In the genomic region with DNA sequence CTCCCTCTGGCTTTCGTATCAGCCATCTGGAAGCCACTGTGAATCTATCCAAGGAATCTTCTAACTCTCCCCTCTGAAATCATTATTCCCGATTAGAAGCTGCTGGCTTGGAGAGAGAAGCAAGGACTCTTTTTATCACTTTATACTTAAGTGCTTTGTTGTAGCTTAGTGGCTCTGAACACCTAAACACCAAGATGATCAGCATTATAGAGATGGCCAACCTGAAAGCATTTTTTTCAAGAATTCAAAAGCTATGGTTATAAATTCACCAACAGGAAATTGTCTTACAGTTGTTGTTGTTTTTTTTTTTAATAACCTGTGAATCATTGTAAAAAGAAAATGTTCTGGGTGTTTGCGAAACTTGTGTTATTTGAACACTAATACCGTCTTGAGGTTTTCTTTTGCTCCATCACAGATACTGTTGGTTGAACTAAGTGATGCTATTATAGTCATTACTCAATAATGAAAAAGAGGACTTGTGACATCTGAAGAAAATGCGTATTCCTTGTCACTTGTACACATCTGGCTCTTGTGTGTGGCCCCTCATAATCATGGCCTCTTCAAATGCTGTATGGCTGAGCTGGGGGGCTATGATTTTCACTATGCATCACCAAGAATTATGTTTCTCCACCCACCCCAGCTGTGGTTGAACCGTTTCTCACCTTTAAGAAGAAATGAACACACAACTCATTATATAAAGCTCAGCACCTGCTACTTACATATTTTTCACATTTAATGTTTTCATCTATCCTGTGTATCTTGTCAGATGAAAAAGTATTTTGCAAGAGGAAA, we compare ENCODE assay signal across 1 cellular context.
TF ChIP-seq lines count a peak whose summit lies in the region.

No MANE protein-coding gene starts in this region.

TF ChIP-seq in K562, 482 proteins besides CTCF, POLR2A, EP300 and RAD21:
- TF ChIP-seq, protein P1, sequence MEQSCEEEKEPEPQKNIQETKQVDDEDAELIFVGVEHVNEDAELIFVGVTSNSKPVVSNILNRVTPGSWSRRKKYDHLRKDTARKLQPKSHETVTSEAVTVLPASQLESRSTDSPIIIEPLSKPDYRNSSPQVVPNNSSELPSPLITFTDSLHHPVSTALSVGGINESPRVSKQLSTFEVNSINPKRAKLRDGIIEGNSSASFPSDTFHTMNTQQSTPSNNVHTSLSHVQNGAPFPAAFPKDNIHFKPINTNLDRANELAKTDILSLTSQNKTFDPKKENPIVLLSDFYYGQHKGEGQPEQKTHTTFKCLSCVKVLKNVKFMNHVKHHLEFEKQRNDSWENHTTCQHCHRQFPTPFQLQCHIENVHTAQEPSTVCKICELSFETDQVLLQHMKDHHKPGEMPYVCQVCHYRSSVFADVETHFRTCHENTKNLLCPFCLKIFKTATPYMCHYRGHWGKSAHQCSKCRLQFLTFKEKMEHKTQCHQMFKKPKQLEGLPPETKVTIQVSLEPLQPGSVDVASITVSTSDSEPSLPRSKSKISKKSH (CRISPR knock-in tag; IDR thresholded peaks at IDR 0.05), result no peak
- TF ChIP-seq TAF7 (tag; IDR thresholded peaks at IDR 0.05), result no peak
- TF ChIP-seq, protein P2, sequence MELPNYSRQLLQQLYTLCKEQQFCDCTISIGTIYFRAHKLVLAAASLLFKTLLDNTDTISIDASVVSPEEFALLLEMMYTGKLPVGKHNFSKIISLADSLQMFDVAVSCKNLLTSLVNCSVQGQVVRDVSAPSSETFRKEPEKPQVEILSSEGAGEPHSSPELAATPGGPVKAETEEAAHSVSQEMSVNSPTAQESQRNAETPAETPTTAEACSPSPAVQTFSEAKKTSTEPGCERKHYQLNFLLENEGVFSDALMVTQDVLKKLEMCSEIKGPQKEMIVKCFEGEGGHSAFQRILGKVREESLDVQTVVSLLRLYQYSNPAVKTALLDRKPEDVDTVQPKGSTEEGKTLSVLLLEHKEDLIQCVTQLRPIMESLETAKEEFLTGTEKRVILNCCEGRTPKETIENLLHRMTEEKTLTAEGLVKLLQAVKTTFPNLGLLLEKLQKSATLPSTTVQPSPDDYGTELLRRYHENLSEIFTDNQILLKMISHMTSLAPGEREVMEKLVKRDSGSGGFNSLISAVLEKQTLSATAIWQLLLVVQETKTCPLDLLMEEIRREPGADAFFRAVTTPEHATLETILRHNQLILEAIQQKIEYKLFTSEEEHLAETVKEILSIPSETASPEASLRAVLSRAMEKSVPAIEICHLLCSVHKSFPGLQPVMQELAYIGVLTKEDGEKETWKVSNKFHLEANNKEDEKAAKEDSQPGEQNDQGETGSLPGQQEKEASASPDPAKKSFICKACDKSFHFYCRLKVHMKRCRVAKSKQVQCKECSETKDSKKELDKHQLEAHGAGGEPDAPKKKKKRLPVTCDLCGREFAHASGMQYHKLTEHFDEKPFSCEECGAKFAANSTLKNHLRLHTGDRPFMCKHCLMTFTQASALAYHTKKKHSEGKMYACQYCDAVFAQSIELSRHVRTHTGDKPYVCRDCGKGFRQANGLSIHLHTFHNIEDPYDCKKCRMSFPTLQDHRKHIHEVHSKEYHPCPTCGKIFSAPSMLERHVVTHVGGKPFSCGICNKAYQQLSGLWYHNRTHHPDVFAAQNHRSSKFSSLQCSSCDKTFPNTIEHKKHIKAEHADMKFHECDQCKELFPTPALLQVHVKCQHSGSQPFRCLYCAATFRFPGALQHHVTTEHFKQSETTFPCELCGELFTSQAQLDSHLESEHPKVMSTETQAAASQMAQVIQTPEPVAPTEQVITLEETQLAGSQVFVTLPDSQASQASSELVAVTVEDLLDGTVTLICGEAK (IDR thresholded peaks at IDR 0.05), result no peak
- TF ChIP-seq, protein P2 (CRISPR knock-in tag; IDR thresholded peaks at IDR 0.05), result no peak
- TF ChIP-seq NFIX (CRISPR knock-in tag; IDR thresholded peaks at IDR 0.05; ENCODE audit: low read depth), result no peak
- TF ChIP-seq ZKSCAN1 (IDR thresholded peaks at IDR 0.05; ENCODE audit: low read depth, low read length), result no peak
- no peak for TF ChIP-seq ZNF696 (CRISPR knock-in tag; conservative IDR thresholded peaks at IDR 0.05)
- TF ChIP-seq, protein P3, sequence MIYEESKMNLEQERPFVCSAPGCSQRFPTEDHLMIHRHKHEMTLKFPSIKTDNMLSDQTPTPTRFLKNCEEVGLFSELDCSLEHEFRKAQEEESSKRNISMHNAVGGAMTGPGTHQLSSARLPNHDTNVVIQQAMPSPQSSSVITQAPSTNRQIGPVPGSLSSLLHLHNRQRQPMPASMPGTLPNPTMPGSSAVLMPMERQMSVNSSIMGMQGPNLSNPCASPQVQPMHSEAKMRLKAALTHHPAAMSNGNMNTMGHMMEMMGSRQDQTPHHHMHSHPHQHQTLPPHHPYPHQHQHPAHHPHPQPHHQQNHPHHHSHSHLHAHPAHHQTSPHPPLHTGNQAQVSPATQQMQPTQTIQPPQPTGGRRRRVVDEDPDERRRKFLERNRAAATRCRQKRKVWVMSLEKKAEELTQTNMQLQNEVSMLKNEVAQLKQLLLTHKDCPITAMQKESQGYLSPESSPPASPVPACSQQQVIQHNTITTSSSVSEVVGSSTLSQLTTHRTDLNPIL (CRISPR knock-in tag; IDR thresholded peaks at IDR 0.05), result no peak
- TF ChIP-seq, protein P4, sequence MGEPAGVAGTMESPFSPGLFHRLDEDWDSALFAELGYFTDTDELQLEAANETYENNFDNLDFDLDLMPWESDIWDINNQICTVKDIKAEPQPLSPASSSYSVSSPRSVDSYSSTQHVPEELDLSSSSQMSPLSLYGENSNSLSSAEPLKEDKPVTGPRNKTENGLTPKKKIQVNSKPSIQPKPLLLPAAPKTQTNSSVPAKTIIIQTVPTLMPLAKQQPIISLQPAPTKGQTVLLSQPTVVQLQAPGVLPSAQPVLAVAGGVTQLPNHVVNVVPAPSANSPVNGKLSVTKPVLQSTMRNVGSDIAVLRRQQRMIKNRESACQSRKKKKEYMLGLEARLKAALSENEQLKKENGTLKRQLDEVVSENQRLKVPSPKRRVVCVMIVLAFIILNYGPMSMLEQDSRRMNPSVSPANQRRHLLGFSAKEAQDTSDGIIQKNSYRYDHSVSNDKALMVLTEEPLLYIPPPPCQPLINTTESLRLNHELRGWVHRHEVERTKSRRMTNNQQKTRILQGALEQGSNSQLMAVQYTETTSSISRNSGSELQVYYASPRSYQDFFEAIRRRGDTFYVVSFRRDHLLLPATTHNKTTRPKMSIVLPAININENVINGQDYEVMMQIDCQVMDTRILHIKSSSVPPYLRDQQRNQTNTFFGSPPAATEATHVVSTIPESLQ (CRISPR knock-in tag; IDR thresholded peaks at IDR 0.05), result no peak
- TF ChIP-seq, protein P5, sequence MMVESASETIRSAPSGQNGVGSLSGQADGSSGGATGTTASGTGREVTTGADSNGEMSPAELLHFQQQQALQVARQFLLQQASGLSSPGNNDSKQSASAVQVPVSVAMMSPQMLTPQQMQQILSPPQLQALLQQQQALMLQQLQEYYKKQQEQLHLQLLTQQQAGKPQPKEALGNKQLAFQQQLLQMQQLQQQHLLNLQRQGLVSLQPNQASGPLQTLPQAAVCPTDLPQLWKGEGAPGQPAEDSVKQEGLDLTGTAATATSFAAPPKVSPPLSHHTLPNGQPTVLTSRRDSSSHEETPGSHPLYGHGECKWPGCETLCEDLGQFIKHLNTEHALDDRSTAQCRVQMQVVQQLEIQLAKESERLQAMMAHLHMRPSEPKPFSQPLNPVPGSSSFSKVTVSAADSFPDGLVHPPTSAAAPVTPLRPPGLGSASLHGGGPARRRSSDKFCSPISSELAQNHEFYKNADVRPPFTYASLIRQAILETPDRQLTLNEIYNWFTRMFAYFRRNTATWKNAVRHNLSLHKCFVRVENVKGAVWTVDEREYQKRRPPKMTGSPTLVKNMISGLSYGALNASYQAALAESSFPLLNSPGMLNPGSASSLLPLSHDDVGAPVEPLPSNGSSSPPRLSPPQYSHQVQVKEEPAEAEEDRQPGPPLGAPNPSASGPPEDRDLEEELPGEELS (CRISPR knock-in tag; IDR thresholded peaks at IDR 0.05; ENCODE audit: borderline replicate concordance), result no peak
- no peak for TF ChIP-seq ZBTB1 (CRISPR knock-in tag; IDR thresholded peaks at IDR 0.05; ENCODE audit: borderline replicate concordance, low read depth)
- no peak for TF ChIP-seq RBM25 (IDR thresholded peaks at IDR 0.05; ENCODE audit: low read depth, low read length, severe bottlenecking)
- TF ChIP-seq, protein P6, sequence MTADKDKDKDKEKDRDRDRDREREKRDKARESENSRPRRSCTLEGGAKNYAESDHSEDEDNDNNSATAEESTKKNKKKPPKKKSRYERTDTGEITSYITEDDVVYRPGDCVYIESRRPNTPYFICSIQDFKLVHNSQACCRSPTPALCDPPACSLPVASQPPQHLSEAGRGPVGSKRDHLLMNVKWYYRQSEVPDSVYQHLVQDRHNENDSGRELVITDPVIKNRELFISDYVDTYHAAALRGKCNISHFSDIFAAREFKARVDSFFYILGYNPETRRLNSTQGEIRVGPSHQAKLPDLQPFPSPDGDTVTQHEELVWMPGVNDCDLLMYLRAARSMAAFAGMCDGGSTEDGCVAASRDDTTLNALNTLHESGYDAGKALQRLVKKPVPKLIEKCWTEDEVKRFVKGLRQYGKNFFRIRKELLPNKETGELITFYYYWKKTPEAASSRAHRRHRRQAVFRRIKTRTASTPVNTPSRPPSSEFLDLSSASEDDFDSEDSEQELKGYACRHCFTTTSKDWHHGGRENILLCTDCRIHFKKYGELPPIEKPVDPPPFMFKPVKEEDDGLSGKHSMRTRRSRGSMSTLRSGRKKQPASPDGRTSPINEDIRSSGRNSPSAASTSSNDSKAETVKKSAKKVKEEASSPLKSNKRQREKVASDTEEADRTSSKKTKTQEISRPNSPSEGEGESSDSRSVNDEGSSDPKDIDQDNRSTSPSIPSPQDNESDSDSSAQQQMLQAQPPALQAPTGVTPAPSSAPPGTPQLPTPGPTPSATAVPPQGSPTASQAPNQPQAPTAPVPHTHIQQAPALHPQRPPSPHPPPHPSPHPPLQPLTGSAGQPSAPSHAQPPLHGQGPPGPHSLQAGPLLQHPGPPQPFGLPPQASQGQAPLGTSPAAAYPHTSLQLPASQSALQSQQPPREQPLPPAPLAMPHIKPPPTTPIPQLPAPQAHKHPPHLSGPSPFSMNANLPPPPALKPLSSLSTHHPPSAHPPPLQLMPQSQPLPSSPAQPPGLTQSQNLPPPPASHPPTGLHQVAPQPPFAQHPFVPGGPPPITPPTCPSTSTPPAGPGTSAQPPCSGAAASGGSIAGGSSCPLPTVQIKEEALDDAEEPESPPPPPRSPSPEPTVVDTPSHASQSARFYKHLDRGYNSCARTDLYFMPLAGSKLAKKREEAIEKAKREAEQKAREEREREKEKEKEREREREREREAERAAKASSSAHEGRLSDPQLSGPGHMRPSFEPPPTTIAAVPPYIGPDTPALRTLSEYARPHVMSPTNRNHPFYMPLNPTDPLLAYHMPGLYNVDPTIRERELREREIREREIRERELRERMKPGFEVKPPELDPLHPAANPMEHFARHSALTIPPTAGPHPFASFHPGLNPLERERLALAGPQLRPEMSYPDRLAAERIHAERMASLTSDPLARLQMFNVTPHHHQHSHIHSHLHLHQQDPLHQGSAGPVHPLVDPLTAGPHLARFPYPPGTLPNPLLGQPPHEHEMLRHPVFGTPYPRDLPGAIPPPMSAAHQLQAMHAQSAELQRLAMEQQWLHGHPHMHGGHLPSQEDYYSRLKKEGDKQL (CRISPR knock-in tag; IDR thresholded peaks at IDR 0.05; ENCODE audit: borderline replicate concordance), result no peak
